In genomic region chr2:181008418-181008817, GRCh38 we compare ENCODE assay signal across 18 cellular contexts. TPM values are rescaled to one million over a fixed set of nuclear protein-coding genes. Genes with fewer than 3 reads are reported as not detected.
DNase-seq lines count a peak whose midpoint lies in the region; ATAC-seq and TF ChIP-seq lines count a peak whose summit lies in the region.
"Had no signal": no experiment of that assay in that cellular context is flagged by ENCODE, and none has a peak within 500 bp of the region (broad histone marks: within the 10 kb centered on the region; RNA-seq: fewer than 3 reads in every experiment).

No MANE protein-coding gene starts in this region.

- H3K9ac ChIP-seq in HUES48 (ENCODE audit: low read depth, low read length): no peak overlapping the region

- TF ChIP-seq CTCF in brain microvascular endothelial cell (IDR thresholded peaks at IDR 0.05; ENCODE audit: low read depth, low read length, missing control alignments) (no peak), mesothelial cell of epicardium (IDR thresholded peaks at IDR 0.05; ENCODE audit: unreplicated experiment) (no peak)
- no peak for TF ChIP-seq CTCF in CD8-positive, alpha-beta T cell (IDR thresholded peaks at IDR 0.05)

- intact Hi-C loops in CD8-positive, alpha-beta T cell (cut with DNase I, micrococcal nuclease): loop anchor here in 1 of 2 experiments (2.0 kb wide), 1 partner anchor 18 kb away; no protein-coding TSS in a partner anchor

- in situ Hi-C loops in brain microvascular endothelial cell (cut with HindIII; ENCODE audit: low pct_ligation_motif_present, low sequenced_read_pairs): no loop called here

- POLR2A ChIA-PET in CD8-positive, alpha-beta T cell (lab: Charles Lee): no interaction called here

- H3K27me3 ChIP-seq in HUES48 (ENCODE audit: control insufficient read depth, insufficient read depth, low read length): no peaks in the 10 kb centered on the region
- no peaks in the 10 kb centered on the region for H3K27me3 ChIP-seq in brain microvascular endothelial cell (replicated peaks)
- H3K27me3 ChIP-seq in CD8-positive, alpha-beta T cell (ENCODE audit: insufficient read depth, low read length): no peaks in the 10 kb centered on the region

- CTCF ChIA-PET in CD8-positive, alpha-beta T cell (lab: Charles Lee): interaction anchor here (1.4 kb wide), 1 partner anchor 10 kb away, joined by 5 read pairs; no protein-coding TSS in a partner anchor

- H3K4me3 ChIP-seq in HUES48 (ENCODE audit: low read depth, low read length): no peak overlapping the region
- no peak overlapping the region for H3K4me3 ChIP-seq in brain microvascular endothelial cell (ENCODE audit: low read depth, low read length)
- no peak overlapping the region for H3K4me3 ChIP-seq in CD8-positive, alpha-beta T cell (ENCODE audit: low read depth, low read length)

- peaks cover 25% of the 10 kb centered on the region for H3K4me1 Mint-ChIP-seq in mesothelial cell of epicardium
- H3K4me1 Mint-ChIP-seq in CD8-positive, alpha-beta T cell (ENCODE audit: low read depth): peaks cover 54% of the 10 kb centered on the region

- H3K4me3 Mint-ChIP-seq in mesothelial cell of epicardium: no peak overlapping the region
- no peak overlapping the region for H3K4me3 Mint-ChIP-seq in CD8-positive, alpha-beta T cell
- H3K4me3 Mint-ChIP-seq: activated CD8-positive, alpha-beta T cell treated with anti-CD3 and anti-CD28 coated beads, Interleukin-2, amount 10 ng/mL, durations not matched to agents 7 days and 5 days; activated T-helper 1 cell treated with anti-CD3 and anti-CD28 coated beads, Interleukin-12 subunit alpha, Interleukin-12 subunit beta, Interleukin-2, Interleukin-4 antibody, amounts not matched to agents 30 ng/mL and 10 ng/mL and 1 ng/mL, durations not matched to agents 14 hours and 24 hours and 36 hours; naive thymus-derived CD4-positive, alpha-beta T cell had no signal

- no peaks in the 10 kb centered on the region for H3K27me3 Mint-ChIP-seq in mesothelial cell of epicardium (ENCODE audit: low read depth)
- H3K27me3 Mint-ChIP-seq in CD8-positive, alpha-beta T cell (ENCODE audit: low read depth): no peaks in the 10 kb centered on the region
- H3K27me3 Mint-ChIP-seq: naive thymus-derived CD4-positive, alpha-beta T cell had no signal

- H3K36me3 Mint-ChIP-seq in mesothelial cell of epicardium: no peaks in the 10 kb centered on the region
- no peaks in the 10 kb centered on the region for H3K36me3 Mint-ChIP-seq in CD8-positive, alpha-beta T cell

- peak overlapping the region; percentile 10 for H3K27ac Mint-ChIP-seq in mesothelial cell of epicardium
- H3K27ac Mint-ChIP-seq in CD8-positive, alpha-beta T cell: no peak overlapping the region
- H3K27ac Mint-ChIP-seq: activated CD8-positive, alpha-beta T cell treated with anti-CD3 and anti-CD28 coated beads, Interleukin-2, amount 10 ng/mL, durations not matched to agents 7 days and 5 days; activated T-helper 1 cell treated with anti-CD3 and anti-CD28 coated beads, Interleukin-12 subunit alpha, Interleukin-12 subunit beta, Interleukin-2, Interleukin-4 antibody, amounts not matched to agents 30 ng/mL and 10 ng/mL and 1 ng/mL, durations not matched to agents 14 hours and 24 hours and 36 hours had no signal

- H3K9me3 Mint-ChIP-seq in mesothelial cell of epicardium: no peaks in the 10 kb centered on the region
- no peaks in the 10 kb centered on the region for H3K9me3 Mint-ChIP-seq in CD8-positive, alpha-beta T cell
- H3K9me3 Mint-ChIP-seq: activated T-helper 1 cell treated with anti-CD3 and anti-CD28 coated beads, Interleukin-12 subunit alpha, Interleukin-12 subunit beta, Interleukin-2, Interleukin-4 antibody, amounts not matched to agents 30 ng/mL and 10 ng/mL and 1 ng/mL, durations not matched to agents 14 hours and 24 hours and 36 hours; naive thymus-derived CD4-positive, alpha-beta T cell had no signal

- no peak for ATAC-seq in GM21381 (IDR thresholded peaks at IDR 0.05; ENCODE audit: unreplicated experiment)
- no peak for ATAC-seq in GM21526 (IDR thresholded peaks at IDR 0.05; ENCODE audit: low FRiP score, unreplicated experiment)
- ATAC-seq in CD8-positive, alpha-beta T cell: no peak
- ATAC-seq: activated CD8-positive, alpha-beta T cell treated with anti-CD3 and anti-CD28 coated beads, Interleukin-2, amount 10 ng/mL, durations not matched to agents 7 days and 5 days; esophagus mucosa; naive thymus-derived CD4-positive, alpha-beta T cell had no signal

- H3K9me3 ChIP-seq in HUES48 (ENCODE audit: control insufficient read depth, insufficient read depth, low read length): no peaks in the 10 kb centered on the region
- H3K9me3 ChIP-seq in CD8-positive, alpha-beta T cell (ENCODE audit: low read length): no peaks in the 10 kb centered on the region

- H3K27ac ChIP-seq in HUES48 (ENCODE audit: low read depth, low read length): peak overlapping the region; percentile 10
- no peak overlapping the region for H3K27ac ChIP-seq in brain microvascular endothelial cell
- H3K27ac ChIP-seq in CD8-positive, alpha-beta T cell (ENCODE audit: low read depth, low read length): no peak overlapping the region
- H3K27ac ChIP-seq: WERI-Rb-1 had no signal

- peak; percentile 26 for DNase-seq in EH (ENCODE audit: low read depth)
- peak; percentile 32 for DNase-seq in brain microvascular endothelial cell
- DNase-seq in mesothelial cell of epicardium (ENCODE audit: low spot score in 2 of 2, unreplicated experiment in 2 of 2): no peak
- DNase-seq in NCI-H226: no peak
- DNase-seq in CD8-positive, alpha-beta T cell: no peak
- DNase-seq: activated CD8-positive, alpha-beta T cell treated with anti-CD3 and anti-CD28 coated beads, Interleukin-2, amount 10 ng/mL, durations not matched to agents 7 days and 5 days; AML-193; caudate nucleus; HCEC 1CT; naive thymus-derived CD4-positive, alpha-beta T cell; NCI-H146; stimulated activated CD8-positive, alpha-beta memory T cell treated with anti-CD3 and anti-CD28 coated beads, Interleukin-4, amount 100 ng/mL, for 48 hours; WERI-Rb-1 had no signal

- H3K36me3 ChIP-seq in HUES48 (ENCODE audit: control insufficient read depth, insufficient read depth, low read length): no peaks in the 10 kb centered on the region
- H3K36me3 ChIP-seq in brain microvascular endothelial cell (replicated peaks): no peaks in the 10 kb centered on the region
- no peaks in the 10 kb centered on the region for H3K36me3 ChIP-seq in CD8-positive, alpha-beta T cell (ENCODE audit: insufficient read depth, low read length)
- H3K36me3 ChIP-seq: WERI-Rb-1 had no signal

- peaks cover 17% of the 10 kb centered on the region; the same call in 1 of the 2 replicates for H3K4me1 ChIP-seq in HUES48 (ENCODE audit: control insufficient read depth, insufficient read depth, low read length)
- H3K4me1 ChIP-seq in CD8-positive, alpha-beta T cell (ENCODE audit: insufficient read depth, low read length): peaks cover 3% of the 10 kb centered on the region

RNA-seq across cellular contexts. Expression of gene UBE2E3, which starts 28.0 kb away (rescaled TPM):
- 109 to 112 TPM (median 111 TPM) in 3 replicates for total RNA-seq in mesothelial cell of epicardium
- total RNA-seq in CD8-positive, alpha-beta T cell: 10 to 100 TPM; 20.0 to 20.1 TPM

Comparison
In these comparisons a context has a peak if more than half of its experiments do, and no peak if none do; other contexts are left out.
1. DNase-seq: peak in EH (single experiment) and brain microvascular endothelial cell (single experiment); none in mesothelial cell of epicardium (0 of 2), NCI-H226 (single experiment) and CD8-positive, alpha-beta T cell (0 of 7).